Comparison of ENCODE assay signal across 12 cellular contexts in genomic region chr1:100377590-100378361, GRCh38. TPM values are rescaled to one million over a fixed set of nuclear protein-coding genes. Genes with fewer than 3 reads are reported as not detected.
DNase-seq lines count a peak whose midpoint lies in the region; ATAC-seq and TF ChIP-seq lines count a peak whose summit lies in the region.
"Had no signal": no experiment of that assay in that cellular context is flagged by ENCODE, and none has a peak within 500 bp of the region (broad histone marks: within the 10 kb centered on the region; RNA-seq: fewer than 3 reads in every experiment).

No MANE protein-coding gene starts in this region.

- H3K36me3 ChIP-seq in adrenal gland (replicated peaks in 1 of 2) = peaks cover 0 to 4% of the 10 kb centered on the region in 2 donors

- intact Hi-C loops in activated CD4-positive, alpha-beta memory T cell treated with anti-CD3 and anti-CD28 coated beads for 36 hours (cut with micrococcal nuclease) = loop anchor here (1.0 to 2.0 kb wide), 7 partner anchors 9 to 72 kb away; no protein-coding TSS in a partner anchor
- intact Hi-C loops in adrenal gland (cut with DNase I) = no loop called here

- H3K4me1 Mint-ChIP-seq in activated CD4-positive, alpha-beta memory T cell treated with anti-CD3 and anti-CD28 coated beads for 36 hours (ENCODE audit: low read depth) = peaks cover 71% of the 10 kb centered on the region
- H3K4me1 Mint-ChIP-seq: neural crest cell had no signal

- no peaks in the 10 kb centered on the region for H3K27me3 Mint-ChIP-seq in activated CD4-positive, alpha-beta memory T cell treated with anti-CD3 and anti-CD28 coated beads for 36 hours

- no peak for TF ChIP-seq POLR2A in adrenal gland (IDR thresholded peaks at IDR 0.05)

- H3K4me3 ChIP-seq in adrenal gland = no peak overlapping the region
- no peak overlapping the region for H3K4me3 ChIP-seq in foreskin fibroblast (ENCODE audit: low read depth in 1 of 2, low read length in 2 of 2)

- H3K36me3 Mint-ChIP-seq in activated CD4-positive, alpha-beta memory T cell treated with anti-CD3 and anti-CD28 coated beads for 36 hours = peaks cover 38% of the 10 kb centered on the region

- H3K9me3 ChIP-seq in adrenal gland (replicated peaks in 1 of 3) = no peaks in the 10 kb centered on the region

- H3K27ac ChIP-seq in adrenal gland = no peak overlapping the region

- ATAC-seq in GM18498 (IDR thresholded peaks at IDR 0.05; ENCODE audit: unreplicated experiment) = peak; percentile 95
- peak; percentile 85 for ATAC-seq in GM19438 (IDR thresholded peaks at IDR 0.05; ENCODE audit: low read depth, unreplicated experiment)
- ATAC-seq in HG02981 (IDR thresholded peaks at IDR 0.05; ENCODE audit: unreplicated experiment) = peak; percentile 84

- no peaks in the 10 kb centered on the region for H3K27me3 ChIP-seq in adrenal gland

- H3K4me1 ChIP-seq in adrenal gland (replicated peaks in 1 of 2) = no peaks in the 10 kb centered on the region

- no peak overlapping the region for H3K4me3 Mint-ChIP-seq in activated CD4-positive, alpha-beta memory T cell treated with anti-CD3 and anti-CD28 coated beads for 36 hours
- H3K4me3 Mint-ChIP-seq: neural crest cell had no signal

- H3K9me3 Mint-ChIP-seq in activated CD4-positive, alpha-beta memory T cell treated with anti-CD3 and anti-CD28 coated beads for 36 hours = peaks cover 2% of the 10 kb centered on the region

- POLR2A ChIA-PET in activated CD4-positive, alpha-beta memory T cell treated with anti-CD3 and anti-CD28 coated beads for 36 hours (lab: Charles Lee) = interaction anchor here (0.8 to 1.2 kb wide), 6 partner anchors 12 to 112 kb away, joined by 3 to 8 read pairs (median 3); partner anchors contain the start of genes CDC14A and RTCA

- CTCF ChIA-PET in activated CD4-positive, alpha-beta memory T cell treated with anti-CD3 and anti-CD28 coated beads for 36 hours (lab: Charles Lee) = interaction anchor here (1.0 to 1.2 kb wide), 4 partner anchors 14 to 81 kb away, joined by 3 to 5 read pairs (median 3); no protein-coding TSS in a partner anchor

- TF ChIP-seq CTCF in adrenal gland (IDR thresholded peaks at IDR 0.05) (no peak), foreskin fibroblast (IDR thresholded peaks at IDR 0.05; ENCODE audit: low read depth, low read length) (no peak)

- H3K27ac Mint-ChIP-seq in activated CD4-positive, alpha-beta memory T cell treated with anti-CD3 and anti-CD28 coated beads for 36 hours = peak overlapping the region; percentile 85

- no peak for DNase-seq in activated CD4-positive, alpha-beta memory T cell treated with anti-CD3 and anti-CD28 coated beads for 36 hours
- DNase-seq in SW480 (ENCODE audit: low spot score) = no peak
- DNase-seq in adrenal gland = no peak
- no peak for DNase-seq in central memory CD4-positive, alpha-beta T cell
- no peak for DNase-seq in foreskin fibroblast
- DNase-seq: Calu3, head of caudate nucleus, NCI-H524 had no signal

RNA-seq across cellular contexts. Expression of gene CDC14A, which starts 25.5 kb away (rescaled TPM):
- total RNA-seq in activated CD4-positive, alpha-beta memory T cell treated with anti-CD3 and anti-CD28 coated beads for 36 hours = 10 to 100 TPM; 18.9 to 20.2 TPM
- 10 to 100 TPM in 2 of 8 donors, 1 to 10 TPM in 5, under 1 TPM in 1; 0.85 to 19.2 (median 4.6) TPM for total RNA-seq in adrenal gland
- polyA plus RNA-seq in adrenal gland = 1 to 10 TPM; 1.1 to 1.7 (median 1.3) TPM
